3 cellular contexts compared by ENCODE assay signal in genomic region chr1:106226550-106226949, GRCh38.
"Had no signal": no experiment of that assay in that cellular context is flagged by ENCODE, and none has a peak within 500 bp of the region (broad histone marks: within the 10 kb centered on the region; RNA-seq: fewer than 3 reads in every experiment).

No MANE protein-coding gene starts in this region.

- DNase-seq: GDM1, GF-D8 had no signal

- H3K4me3 ChIP-seq: GM12878 had no signal

- ATAC-seq: GM12878 had no signal
